In genomic region chr1:88684482-88685238, GRCh38 we compare ENCODE assay signal across 8 cellular contexts. TPM values are rescaled to one million over a fixed set of nuclear protein-coding genes. Genes with fewer than 3 reads are reported as not detected.
DNase-seq lines count a peak whose midpoint lies in the region; ATAC-seq and TF ChIP-seq lines count a peak whose summit lies in the region.

No MANE protein-coding gene starts in this region.

- peak overlapping the region; percentile 79 for H3K27ac ChIP-seq in ACC112 (ENCODE audit: low read depth, low read length)

- DNase-seq in NCI-H2227 (lab: John Stamatoyannopoulos, UW; ENCODE audit: unreplicated experiment) (peak; percentile 86), choroid plexus epithelial cell (ENCODE audit: low read depth) (peak; percentile 52), left colon (peak; percentile 72 to 77)
- peak; percentile 18 for DNase-seq in activated CD4-positive, CD25-positive, alpha-beta regulatory T cell treated with anti-CD3 and anti-CD28 coated beads, Interleukin-2, amount 50 U/mL, for 16 hours (ENCODE audit: low read depth, low spot score)
- peak; percentile 21 for DNase-seq in stimulated activated CD4-positive, alpha-beta T cell treated with anti-CD3 and anti-CD28 coated beads, Interleukin-2, amount 100 ng/mL, for 4 hours (ENCODE audit: low read depth)

- intact Hi-C loops in left colon (cut with DNase I, micrococcal nuclease) = no loop called here

- no peaks in the 10 kb centered on the region for H3K27me3 ChIP-seq in ACC112 (ENCODE audit: insufficient read depth, low read length)

- no peaks in the 10 kb centered on the region for H3K36me3 ChIP-seq in ACC112 (ENCODE audit: insufficient read depth, low read length)

- H2AFZ ChIP-seq in ACC112 (ENCODE audit: low read length, unreplicated experiment) = peak overlapping the region; percentile 88

- H3K4me3 ChIP-seq in ACC112 (ENCODE audit: low read depth, low read length) (peak overlapping the region; percentile 95), choroid plexus epithelial cell (ENCODE audit: low read depth, low read length) (peak overlapping the region; percentile 87)

- peak; percentile 38 for TF ChIP-seq POLR2A in GM18526 (IDR thresholded peaks at IDR 0.05; ENCODE audit: extremely low read depth, insufficient read length)

- TF ChIP-seq CTCF in choroid plexus epithelial cell (conservative IDR thresholded peaks at IDR 0.05; ENCODE audit: low read depth, low read length) = no peak

- peaks cover 57% of the 10 kb centered on the region for H3K79me2 ChIP-seq in ACC112 (ENCODE audit: control insufficient read depth, insufficient read depth, low read length, unreplicated experiment)

- H3K4me1 ChIP-seq in ACC112 (ENCODE audit: control insufficient read depth, insufficient read depth, low read length, unreplicated experiment) = peaks cover 21% of the 10 kb centered on the region

- peak; percentile 41 for ATAC-seq in HG03095 (IDR thresholded peaks at IDR 0.05; ENCODE audit: unreplicated experiment)
- peak; percentile 55 for ATAC-seq in left colon

RNA-seq across cellular contexts. Expression of gene PKN2, which starts 0.6 kb away (rescaled TPM):
- total RNA-seq in left colon = 10 to 100 TPM; 57.3 to 64.8 TPM

Comparison
In these comparisons a context has a peak if more than half of its experiments do, and no peak if none do; other contexts are left out.
1. Peak in every context shown above with its lines: DNase-seq, ATAC-seq, H3K4me3 ChIP-seq and H3K27ac ChIP-seq.
2. DNase-seq: peak in every context shown above with its lines; median percentile 86 in NCI-H2227; 74 in left colon; 52 in choroid plexus epithelial cell; 21 in stimulated activated CD4-positive, alpha-beta T cell treated with anti-CD3 and anti-CD28 coated beads, Interleukin-2, amount 100 ng/mL, for 4 hours; 18 in activated CD4-positive, CD25-positive, alpha-beta regulatory T cell treated with anti-CD3 and anti-CD28 coated beads, Interleukin-2, amount 50 U/mL, for 16 hours.